Comparison of ENCODE assay signal across 8 cellular contexts in the genomic region with DNA sequence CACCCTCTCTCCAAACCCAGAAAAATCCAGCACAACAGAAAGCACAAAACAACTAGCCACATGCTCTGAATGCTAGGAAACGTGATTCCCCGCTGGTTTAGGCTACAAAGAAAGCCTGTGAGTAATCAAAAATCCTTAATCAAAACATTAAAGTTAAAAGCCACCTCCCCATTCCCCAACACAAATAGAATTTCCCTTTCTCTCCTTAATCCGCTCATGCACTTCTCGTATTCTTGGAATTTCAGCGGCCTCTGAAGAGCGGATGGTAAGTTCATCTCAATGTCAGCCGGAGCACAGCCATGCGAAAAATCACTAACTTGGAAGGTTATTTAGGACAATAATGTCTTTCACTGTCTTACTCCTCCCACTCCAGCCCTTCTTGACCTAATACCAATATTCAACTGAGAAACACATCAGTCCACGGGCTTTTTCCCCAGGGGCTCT.
DNase-seq lines count a peak whose midpoint lies in the region; ATAC-seq and TF ChIP-seq lines count a peak whose summit lies in the region.

No MANE protein-coding gene starts in this region.

- intact Hi-C loops in Right ventricle myocardium superior (cut with DNase I): loop anchor here (5.0 kb wide), 1 partner anchor 94 kb away; no protein-coding TSS in a partner anchor

- ATAC-seq in Right ventricle myocardium superior (ENCODE audit: poor library complexity): peak; percentile 44
- no peak for ATAC-seq in GM18505 (IDR thresholded peaks at IDR 0.05; ENCODE audit: unreplicated experiment)
- no peak for ATAC-seq in HG02571 (IDR thresholded peaks at IDR 0.05; ENCODE audit: unreplicated experiment)
- ATAC-seq in HG02852 (IDR thresholded peaks at IDR 0.05; ENCODE audit: unreplicated experiment): no peak

- TF ChIP-seq POLR2A in GM18505 (IDR thresholded peaks at IDR 0.05; ENCODE audit: borderline replicate concordance, extremely low read depth, insufficient read depth, insufficient read length): no peak

- peak; percentile 32 for DNase-seq in H4 (ENCODE audit: low spot score)
- peak; percentile 4 for DNase-seq in T1000 (lab: John Stamatoyannopoulos, UW)
- DNase-seq in Right ventricle myocardium superior: no peak
- DNase-seq in pons (ENCODE audit: low spot score): peak; percentile 86
- DNase-seq in amniotic stem cell (lab: John Stamatoyannopoulos, UW): no peak

Comparison
In these comparisons a context has a peak if more than half of its experiments do, and no peak if none do; other contexts are left out.
1. DNase-seq: peak in H4 (single experiment), T1000 (single experiment) and pons (single experiment); none in Right ventricle myocardium superior (single experiment) and amniotic stem cell (single experiment).